ENCODE assay signal across 23 cellular contexts in genomic region chr9:130479587-130479986, GRCh38. TPM values are rescaled to one million over a fixed set of nuclear protein-coding genes. Genes with fewer than 3 reads are reported as not detected.
DNase-seq lines count a peak whose midpoint lies in the region; ATAC-seq and TF ChIP-seq lines count a peak whose summit lies in the region.
"Had no signal": no experiment of that assay in that cellular context is flagged by ENCODE, and none has a peak within 500 bp of the region (broad histone marks: within the 10 kb centered on the region; RNA-seq: fewer than 3 reads in every experiment).

No MANE protein-coding gene starts in this region.

- TF ChIP-seq CTCF in brain (conservative IDR thresholded peaks at IDR 0.05) (no peak), nephron progenitor cell (IDR thresholded peaks at IDR 0.05) (no peak)

- H4K91ac ChIP-seq in neuronal stem cell (ENCODE audit: low read depth, low read length, poor library complexity): no peak overlapping the region

- H3K4ac ChIP-seq in neuronal stem cell (ENCODE audit: low read length): peak overlapping the region; percentile 68

- H3K27ac ChIP-seq in SJCRH30: peak overlapping the region; percentile 99
- H3K27ac ChIP-seq in neuronal stem cell (replicated peaks; ENCODE audit: low read length): no peak overlapping the region
- H3K27ac ChIP-seq: A549; BLaER1 treated with 17β-estradiol and CSF1 and Interleukin-3, amounts not matched to agents 10 nM and 100 nM had no signal

- H3K9me3 ChIP-seq in SJCRH30 (replicated peaks) (no peaks in the 10 kb centered on the region), neuronal stem cell (replicated peaks in 1 of 2; ENCODE audit: control insufficient read depth in 2 of 2, insufficient read depth in 1 of 2, low read depth in 1 of 2, low read length in 2 of 2) (peaks cover 0 to 1% of the 10 kb centered on the region in 2 donors)
- H3K9me3 ChIP-seq: A549; BE2C; BLaER1 treated with 17β-estradiol and CSF1 and Interleukin-3, amounts not matched to agents 10 nM and 100 nM had no signal

- peak overlapping the region; percentile 80 for H3K18ac ChIP-seq in neuronal stem cell (ENCODE audit: low read length)

- H2BK120ac ChIP-seq in neuronal stem cell (ENCODE audit: low read depth, low read length): no peak overlapping the region

- peak overlapping the region; percentile 79 for H2BK5ac ChIP-seq in neuronal stem cell (ENCODE audit: low read length)

- H3K4me3 Mint-ChIP-seq in brain (peak overlapping the region in 4 of 5 experiments; percentile 38 to 49 (median 44)), nephron progenitor cell (peak overlapping the region; percentile 63)
- H3K4me3 Mint-ChIP-seq: CD14-positive monocyte; CD4-positive, alpha-beta T cell had no signal

- no peak overlapping the region for H3K23ac ChIP-seq in neuronal stem cell (ENCODE audit: low read depth, low read length, poor library complexity)

- H3K36me3 Mint-ChIP-seq in brain: peaks cover 4% of the 10 kb centered on the region
- H3K36me3 Mint-ChIP-seq in nephron progenitor cell (ENCODE audit: low read depth): no peaks in the 10 kb centered on the region
- H3K36me3 Mint-ChIP-seq: CD14-positive monocyte; CD8-positive, alpha-beta memory T cell had no signal

- H3K27me3 Mint-ChIP-seq in brain (peaks cover 41% of the 10 kb centered on the region), nephron progenitor cell (ENCODE audit: low read depth, poor library complexity) (peaks cover 67% of the 10 kb centered on the region)

- no CpG with 5 or more reads among the region's 19 CpGs for WGBS in neuronal stem cell (ENCODE audit: extremely low coverage in 2 of 2, insufficient read length in 2 of 2, insufficient replicate concordance in 1 of 2), 2 donors

- H3K4me3 ChIP-seq in SJCRH30 (peak overlapping the region; percentile 61), neuronal stem cell (ENCODE audit: low read length in 2 of 2) (no peak overlapping the region)
- H3K4me3 ChIP-seq: A549; BLaER1 treated with 17β-estradiol and CSF1 and Interleukin-3, amounts not matched to agents 10 nM and 100 nM; GM12878 had no signal

- H3K4me2 ChIP-seq in neuronal stem cell (ENCODE audit: insufficient read depth, low read length, poor library complexity, severe bottlenecking): no peak overlapping the region
- H3K4me2 ChIP-seq: A549; BLaER1 treated with 17β-estradiol and CSF1 and Interleukin-3, amounts not matched to agents 10 nM and 100 nM had no signal

- peak overlapping the region; percentile 82 for H2AK5ac ChIP-seq in neuronal stem cell (ENCODE audit: low read depth, low read length)

- H2AFZ ChIP-seq in neuronal stem cell (ENCODE audit: low read length): no peak overlapping the region

- no peak overlapping the region for H3K9ac ChIP-seq in neuronal stem cell (ENCODE audit: low read depth, low read length, poor library complexity)
- H3K9ac ChIP-seq: BLaER1 treated with 17β-estradiol and CSF1 and Interleukin-3, amounts not matched to agents 10 nM and 100 nM had no signal

- H3K36me3 ChIP-seq in SJCRH30 (peaks cover 42% of the 10 kb centered on the region), neuronal stem cell (replicated peaks in 1 of 2; ENCODE audit: control insufficient read depth in 2 of 2, insufficient read depth in 2 of 2, low read length in 2 of 2) (no peaks in the 10 kb centered on the region)

- H3K14ac ChIP-seq in neuronal stem cell (ENCODE audit: low read length): no peak overlapping the region

- no peak overlapping the region for H4K8ac ChIP-seq in neuronal stem cell (ENCODE audit: low read depth, low read length)

- H2BK12ac ChIP-seq in neuronal stem cell (ENCODE audit: low read length): peak overlapping the region; percentile 77

- no peaks in the 10 kb centered on the region for H3K27me3 ChIP-seq in SJCRH30
- H3K27me3 ChIP-seq in neuronal stem cell (ENCODE audit: control insufficient read depth in 3 of 3, insufficient read depth in 3 of 3, low read depth in 1 of 3, low read length in 3 of 3): peaks cover 0 to 99% (median 3%) of the 10 kb centered on the region in 3 experiments
- H3K27me3 ChIP-seq: BE2C had no signal

- peak overlapping the region; percentile 77 for H2BK15ac ChIP-seq in neuronal stem cell (ENCODE audit: low read length)

- ATAC-seq in GM18502 (IDR thresholded peaks at IDR 0.05; ENCODE audit: poor library complexity, unreplicated experiment): no peak
- ATAC-seq: GM12878 had no signal

- H3K9me3 Mint-ChIP-seq in brain (peaks cover 0 to 7% (median 0%) of the 10 kb centered on the region in 5 experiments), nephron progenitor cell (no peaks in the 10 kb centered on the region)
- H3K9me3 Mint-ChIP-seq: CD14-positive monocyte; CD4-positive, alpha-beta T cell; CD8-positive, alpha-beta memory T cell had no signal

- H3K4me1 ChIP-seq in SJCRH30 (peaks cover 62% of the 10 kb centered on the region), neuronal stem cell (ENCODE audit: control insufficient read depth in 2 of 2, insufficient read depth in 1 of 2, low read depth in 1 of 2, low read length in 2 of 2) (peaks cover 6 to 28% of the 10 kb centered on the region in 2 donors)
- H3K4me1 ChIP-seq: A549; BLaER1 treated with 17β-estradiol and CSF1 and Interleukin-3, amounts not matched to agents 10 nM and 100 nM had no signal

- H3K27ac Mint-ChIP-seq in brain (peak overlapping the region in 4 of 5 experiments; percentile 58 to 83 (median 74)), nephron progenitor cell (no peak overlapping the region)
- H3K27ac Mint-ChIP-seq: CD14-positive monocyte; CD4-positive, alpha-beta T cell had no signal

- H3K79me1 ChIP-seq in neuronal stem cell (ENCODE audit: low read depth, low read length): no peaks in the 10 kb centered on the region

- H3K4me1 Mint-ChIP-seq in brain (peaks cover 86% of the 10 kb centered on the region), nephron progenitor cell (peaks cover 59% of the 10 kb centered on the region)
- H3K4me1 Mint-ChIP-seq: CD14-positive monocyte; CD8-positive, alpha-beta memory T cell had no signal

- DNase-seq in SJCRH30 (no peak), nephron progenitor cell (no peak), neuronal stem cell (ENCODE audit: low spot score) (no peak), NCI-H1694 treated with DMSO at 0.1 percent for 48 hours (lab: John Stamatoyannopoulos, UW) (no peak)
- no peak for DNase-seq in activated CD4-positive, alpha-beta T cell treated with anti-CD3 and anti-CD28 coated beads, Interleukin-2, amount 50 U/mL, for 4 hours
- DNase-seq: 8988T; ACHN; AML-193; BE2C; CD4-positive, alpha-beta T cell; CD8-positive, alpha-beta memory T cell; DMS 273 treated with DMSO at 0.1 percent for 48 hours; DMS79; EL; GDM1; H7; HCEC 1CT had no signal

RNA-seq across cellular contexts. Expression of gene ASS1, which starts 34.8 kb away (rescaled TPM):
- 1,949 and 1,974 TPM in 2 replicates for total RNA-seq in SJCRH30 (2014; rRNA removed; shearing (Covaris generic))
- polyA plus RNA-seq in brain (ENCODE audit: insufficient read depth, low read depth, low replicate concordance): 146 TPM
- 19.7 TPM for polyA plus RNA-seq in neuronal stem cell (2013, experiment 1 of 2)
- polyA plus RNA-seq in neuronal stem cell (2013, experiment 2 of 2): 19.8 TPM
- total RNA-seq: CD4-positive, alpha-beta T cell had no signal
- polyA plus RNA-seq: CD14-positive monocyte; CD8-positive, alpha-beta memory T cell had no signal
